Comparison of ENCODE assay signal across 8 cellular contexts in genomic region chr1:43358746-43359693, GRCh38. TPM values are rescaled to one million over a fixed set of nuclear protein-coding genes. Genes with fewer than 3 reads are reported as not detected.
A peak's percentile ranks its signal among the peaks of the same experiment; 100 is the strongest.
DNase-seq lines count a peak whose midpoint lies in the region; ATAC-seq, FAIRE-seq and TF ChIP-seq lines count a peak whose summit lies in the region.

Gene CDC20, plus strand, starts transcription at chr1:43358981. Its CDS starts 235 bp downstream, at chr1:43359216.

- DNase-seq in GM12864 (ENCODE audit: low read depth): peak; percentile 89
- peak; percentile 97 to 98 (median 98) for DNase-seq in NCI-H1417 (lab: John Stamatoyannopoulos, UW)
- DNase-seq in SW 1271 (lab: John Stamatoyannopoulos, UW): peak; percentile 95 to 96
- DNase-seq in activated naive CD8-positive, alpha-beta T cell treated with anti-CD3 and anti-CD28 coated beads, Interleukin-2, amount 50 U/mL, for 16 hours (ENCODE audit: low read depth, low spot score): peak; percentile 98
- peak; percentile 99 for DNase-seq in Right ventricle myocardium inferior (ENCODE audit: missing footprints)
- DNase-seq in pancreas: peak; percentile 98 to 99 (median 98)
- peak; percentile 98 to 99 for DNase-seq in tibial nerve (ENCODE audit: low spot score in 2 of 2)

- FAIRE-seq in pancreas (lab: Jason Lieb, UNC): peak; percentile 5

- H3K27ac ChIP-seq in pancreas (peak within 1 kb of the TSS; percentile 54 to 82 (median 74)), tibial nerve (peak within 1 kb of the TSS; percentile 80 to 93 (median 90))

- peak; percentile 97 for ATAC-seq in HG02759 (IDR thresholded peaks at IDR 0.05; ENCODE audit: unreplicated experiment)
- ATAC-seq in Right ventricle myocardium inferior: peak; percentile 98
- ATAC-seq in pancreas: peak; percentile 97 to 100 (median 98)

- H3K9me3 ChIP-seq in pancreas (no peaks in the 10 kb centered on the region), tibial nerve (no peaks in the 10 kb centered on the region)

- no peaks in the 10 kb centered on the region for H3K27me3 ChIP-seq in pancreas
- no peaks in the 10 kb centered on the region for H3K27me3 ChIP-seq in tibial nerve

- TF ChIP-seq POLR2A in tibial nerve (IDR thresholded peaks at IDR 0.05): peak in 1 of 2 donors; percentile 23

- 2 to 3% methylated on average over 55 to 59 of the region's 59 CpGs for WGBS in pancreas, 2 donors
- 2% methylated on average over 53 to 57 of the region's 59 CpGs for whole genome bisulfite sequencing in tibial nerve, 2 donors

- peak in 1 of 2 donors; percentile 55 for TF ChIP-seq EP300 in tibial nerve (IDR thresholded peaks at IDR 0.05)

- H3K4me1 ChIP-seq in pancreas: peaks cover 0 to 6% (median 0%) of the 10 kb centered on the region in 3 donors
- H3K4me1 ChIP-seq in tibial nerve: peaks cover 0 to 18% (median 2%) of the 10 kb centered on the region in 4 donors

- H3K4me3 ChIP-seq in GM12864 (ENCODE audit: low read depth, low read length): peak within 1 kb of the TSS; percentile 88
- peak within 1 kb of the TSS; percentile 50 to 58 (median 54) for H3K4me3 ChIP-seq in pancreas
- H3K4me3 ChIP-seq in tibial nerve: peak within 1 kb of the TSS; percentile 47 to 78 (median 63)

- intact Hi-C loops in Right ventricle myocardium inferior (cut with DNase I) (loop anchor here (2.0 kb wide), 1 partner anchor 120 kb away; no protein-coding TSS in a partner anchor), pancreas (cut with DNase I) (no loop called here)

- TF ChIP-seq CTCF in GM12864 (IDR thresholded peaks at IDR 0.05; ENCODE audit: low read depth, low read length, missing control alignments) (no peak), pancreas (IDR thresholded peaks at IDR 0.05) (no peak), tibial nerve (IDR thresholded peaks at IDR 0.05) (no peak)

- H3K36me3 ChIP-seq in pancreas: peaks cover 0 to 13% (median 5%) of the 10 kb centered on the region in 3 donors
- peaks cover 0 to 39% (median 13%) of the 10 kb centered on the region in 3 donors for H3K36me3 ChIP-seq in tibial nerve

RNA-seq across cellular contexts. Expression of gene CDC20, which starts in this region (rescaled TPM):
- 1.6 TPM for total RNA-seq in Right ventricle myocardium inferior
- total RNA-seq in pancreas: 1 to 10 TPM in 3 of 6 donors, under 1 TPM in 3; 0.12 to 1.8 (median 0.80) TPM
- under 1 TPM; 0.23 to 0.61 TPM for polyA plus RNA-seq in pancreas
- total RNA-seq in tibial nerve: 1 to 10 TPM in 3 of 4 donors, under 1 TPM in 1; 0.42 to 3.5 (median 1.5) TPM

Comparison
In these comparisons a context has a peak if more than half of its experiments do, and no peak if none do; other contexts are left out.
1. Peak in every context shown above with its lines: DNase-seq, ATAC-seq, H3K4me3 ChIP-seq and H3K27ac ChIP-seq.